1 cellular context compared by ENCODE assay signal in genomic region chr2:64114912-64115277, GRCh38.
TF ChIP-seq lines count a peak whose summit lies in the region.

No MANE protein-coding gene starts in this region.

TF ChIP-seq in IMR-90, 13 proteins besides CTCF, POLR2A, EP300 and RAD21 (continued from another document):
- TF ChIP-seq FOS (IDR thresholded peaks at IDR 0.05; ENCODE audit: low read depth, low read length) (no peak), SMC3 (IDR thresholded peaks at IDR 0.05; ENCODE audit: low read depth, low read length) (no peak)
